In genomic region chr2:199462167-199462976, GRCh38 we compare ENCODE assay signal across 11 cellular contexts. TPM values are rescaled to one million over a fixed set of nuclear protein-coding genes. Genes with fewer than 3 reads are reported as not detected.
DNase-seq lines count a peak whose midpoint lies in the region; ATAC-seq, FAIRE-seq and TF ChIP-seq lines count a peak whose summit lies in the region.
"Had no signal": no experiment of that assay in that cellular context is flagged by ENCODE, and none has a peak within 500 bp of the region (broad histone marks: within the 10 kb centered on the region; RNA-seq: fewer than 3 reads in every experiment).

No MANE protein-coding gene starts in this region.

- H3K9me3 ChIP-seq in iPS DF 6.9 (ENCODE audit: control insufficient read depth, insufficient read depth, low read length): no peaks in the 10 kb centered on the region
- no peaks in the 10 kb centered on the region for H3K9me3 ChIP-seq in small intestine (ENCODE audit: control insufficient read depth, low read depth)
- H3K9me3 ChIP-seq: SJCRH30 had no signal

- H3K9me3 Mint-ChIP-seq in T-helper 2 cell treated with Interferon-gamma antibody and Interleukin-4, amounts not matched to agents 5 μg/mL and 100 μg/mL, for 36 hours: no peaks in the 10 kb centered on the region

- ATAC-seq in HG02884 (IDR thresholded peaks at IDR 0.05; ENCODE audit: unreplicated experiment): no peak

- peaks cover 12% of the 10 kb centered on the region for H3K4me1 Mint-ChIP-seq in T-helper 2 cell treated with Interferon-gamma antibody and Interleukin-4, amounts not matched to agents 5 μg/mL and 100 μg/mL, for 36 hours (ENCODE audit: low read depth)

- H3K4me3 ChIP-seq in iPS DF 6.9 (ENCODE audit: low read length): peak overlapping the region; percentile 44; the same call in 1 of the 2 replicates
- peak overlapping the region; percentile 44 to 58 for H3K4me3 ChIP-seq in small intestine (ENCODE audit: low read depth in 1 of 2, low read length in 2 of 2)
- H3K4me3 ChIP-seq: GM12878, SJCRH30 had no signal

- TF ChIP-seq POLR2A in erythroblast (IDR thresholded peaks at IDR 0.05; ENCODE audit: low read length): no peak

- peaks cover 40% of the 10 kb centered on the region for H3K27me3 ChIP-seq in iPS DF 6.9 (ENCODE audit: control insufficient read depth, insufficient read depth, low read length)
- H3K27me3 ChIP-seq in small intestine (ENCODE audit: control insufficient read depth in 2 of 2, insufficient read depth in 2 of 2, low read length in 2 of 2): peaks cover 18 to 41% of the 10 kb centered on the region in 2 donors
- H3K27me3 ChIP-seq: SJCRH30 had no signal

- H3K4me3 Mint-ChIP-seq in T-helper 2 cell treated with Interferon-gamma antibody and Interleukin-4, amounts not matched to agents 5 μg/mL and 100 μg/mL, for 36 hours: peak overlapping the region; percentile 32

- FAIRE-seq in small intestine (lab: Jason Lieb, UNC): no peak
- FAIRE-seq: A204.1, GM12878 had no signal

- WGBS in iPS DF 6.9 (ENCODE audit: insufficient coverage, insufficient read length): no CpG with 5 or more reads among the region's 60 CpGs
- 6 to 11% (median 9%) methylated on average over 52 to 60 of the region's 60 CpGs for WGBS in small intestine, 3 donors

- no peak for TF ChIP-seq CTCF in GM20000 (IDR thresholded peaks at IDR 0.05; ENCODE audit: extremely low read depth, missing control alignments)

- peaks cover 73% of the 10 kb centered on the region for H3K27me3 Mint-ChIP-seq in T-helper 2 cell treated with Interferon-gamma antibody and Interleukin-4, amounts not matched to agents 5 μg/mL and 100 μg/mL, for 36 hours (ENCODE audit: low read depth)

- H3K4me1 ChIP-seq in iPS DF 6.9 (ENCODE audit: control insufficient read depth, insufficient read depth, low read length): peaks cover 2% of the 10 kb centered on the region
- H3K4me1 ChIP-seq in small intestine (ENCODE audit: control insufficient read depth in 2 of 2, insufficient read depth in 1 of 2, low read depth in 1 of 2, low read length in 1 of 2): peaks cover 4 to 10% of the 10 kb centered on the region in 2 donors
- H3K4me1 ChIP-seq: SJCRH30 had no signal

- no peak overlapping the region for H3K27ac ChIP-seq in iPS DF 6.9 (ENCODE audit: low read length)
- H3K27ac ChIP-seq in small intestine (ENCODE audit: low read depth in 1 of 2, low read length in 1 of 2): no peak overlapping the region
- H3K27ac ChIP-seq: SJCRH30 had no signal

- H3K36me3 ChIP-seq in iPS DF 6.9 (ENCODE audit: control insufficient read depth, insufficient read depth, low read length) (no peaks in the 10 kb centered on the region), small intestine (ENCODE audit: control insufficient read depth in 2 of 2, insufficient read depth in 2 of 2, low read length in 2 of 2) (no peaks in the 10 kb centered on the region)
- H3K36me3 ChIP-seq: SJCRH30 had no signal

- peaks cover 6% of the 10 kb centered on the region for H3K36me3 Mint-ChIP-seq in T-helper 2 cell treated with Interferon-gamma antibody and Interleukin-4, amounts not matched to agents 5 μg/mL and 100 μg/mL, for 36 hours (ENCODE audit: low read depth)

- no peak overlapping the region for H3K27ac Mint-ChIP-seq in T-helper 2 cell treated with Interferon-gamma antibody and Interleukin-4, amounts not matched to agents 5 μg/mL and 100 μg/mL, for 36 hours

- no peak for DNase-seq in T-helper 2 cell treated with Interferon-gamma antibody and Interleukin-4, amounts not matched to agents 5 μg/mL and 100 μg/mL, for 36 hours (ENCODE audit: low spot score)
- no peak for DNase-seq in T-helper 2 cell
- DNase-seq in activated T-cell treated with anti-CD3 and anti-CD28 coated beads, Interleukin-2, amount 50 U/mL, for 48 hours: peak; percentile 20 to 31
- no peak for DNase-seq in iPS DF 6.9 (ENCODE audit: low read depth, low spot score)
- no peak for DNase-seq in small intestine
- DNase-seq in GM20000 (ENCODE audit: low spot score): no peak
- DNase-seq in erythroblast (lab: John Stamatoyannopoulos, UW): no peak
- DNase-seq: SJCRH30 had no signal

RNA-seq across cellular contexts. Expression of gene SATB2, which starts 4.6 kb away (rescaled TPM):
- 1 to 10 TPM; 1.5 to 2.2 (median 1.8) TPM for polyA plus RNA-seq in small intestine

Comparison
In these comparisons a context has a peak if more than half of its experiments do, and no peak if none do; other contexts are left out.
1. DNase-seq: peak in activated T-cell treated with anti-CD3 and anti-CD28 coated beads, Interleukin-2, amount 50 U/mL, for 48 hours (2 of 2); none in T-helper 2 cell treated with Interferon-gamma antibody and Interleukin-4, amounts not matched to agents 5 μg/mL and 100 μg/mL, for 36 hours (single experiment), T-helper 2 cell (0 of 5), iPS DF 6.9 (single experiment), small intestine (single experiment), GM20000 (single experiment) and erythroblast (0 of 2).